In the genomic region with DNA sequence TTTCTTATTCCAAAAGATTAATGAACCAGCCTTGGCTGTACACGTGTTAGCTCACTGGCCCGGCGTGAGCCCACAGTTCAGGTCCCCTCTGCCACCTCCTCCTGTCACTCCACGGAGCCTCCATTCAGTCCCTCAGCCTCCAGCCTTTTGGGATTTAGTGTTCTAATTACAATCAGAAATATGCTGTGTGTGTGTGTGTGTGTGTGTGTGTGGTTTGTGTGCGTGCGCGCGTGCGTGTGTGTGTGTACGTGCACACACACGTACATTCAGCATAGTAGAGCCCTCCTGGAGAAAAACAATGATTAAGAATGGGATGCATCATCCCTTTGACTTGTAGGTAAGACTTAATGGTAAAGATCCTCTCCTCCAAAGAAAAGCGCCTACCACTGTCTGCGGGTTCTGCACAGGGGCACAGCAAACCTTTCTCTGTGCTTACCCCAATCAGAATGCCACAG, we compare ENCODE assay signal across 11 cellular contexts. TPM values are rescaled to one million over a fixed set of nuclear protein-coding genes. Genes with fewer than 3 reads are reported as not detected.
DNase-seq lines count a peak whose midpoint lies in the region; ATAC-seq and TF ChIP-seq lines count a peak whose summit lies in the region.
"Had no signal": no experiment of that assay in that cellular context is flagged by ENCODE, and none has a peak within 500 bp of the region (broad histone marks: within the 10 kb centered on the region; RNA-seq: fewer than 3 reads in every experiment).

No MANE protein-coding gene starts in this region.

- in situ Hi-C loops in gastrocnemius medialis (cut with MboI; ENCODE audit: low sequenced_read_pairs in 4 of 4), result no loop called here

- H3K4me3 ChIP-seq in HEK293 (ENCODE audit: low read depth, low read length), result no peak overlapping the region
- peak overlapping the region in 3 of 4 donors; percentile 33 to 58 (median 55) for H3K4me3 ChIP-seq in gastrocnemius medialis

- no peaks in the 10 kb centered on the region for H3K9me3 Mint-ChIP-seq in activated CD8-positive, alpha-beta T cell treated with anti-CD3 and anti-CD28 coated beads, Interleukin-2, amount 10 ng/mL, durations not matched to agents 7 days and 5 days (ENCODE audit: insufficient read depth)
- H3K9me3 Mint-ChIP-seq in glutamatergic neuron (ENCODE audit: unreplicated experiment), result no peaks in the 10 kb centered on the region

- H3K36me3 Mint-ChIP-seq in activated CD8-positive, alpha-beta T cell treated with anti-CD3 and anti-CD28 coated beads, Interleukin-2, amount 10 ng/mL, durations not matched to agents 7 days and 5 days (ENCODE audit: low read depth), result no peaks in the 10 kb centered on the region
- no peaks in the 10 kb centered on the region for H3K36me3 Mint-ChIP-seq in glutamatergic neuron (ENCODE audit: unreplicated experiment)

- no peak for ATAC-seq in activated CD8-positive, alpha-beta T cell treated with anti-CD3 and anti-CD28 coated beads, Interleukin-2, amount 10 ng/mL, durations not matched to agents 7 days and 5 days
- ATAC-seq in gastrocnemius medialis, result no peak
- ATAC-seq in GM19324 (IDR thresholded peaks at IDR 0.05; ENCODE audit: low FRiP score, unreplicated experiment), result no peak

- peak overlapping the region; percentile 56 for H3K4me3 Mint-ChIP-seq in activated CD8-positive, alpha-beta T cell treated with anti-CD3 and anti-CD28 coated beads, Interleukin-2, amount 10 ng/mL, durations not matched to agents 7 days and 5 days
- H3K4me3 Mint-ChIP-seq in glutamatergic neuron (ENCODE audit: unreplicated experiment), result peak overlapping the region; percentile 88

- intact Hi-C loops in gastrocnemius medialis (cut with DNase I; ENCODE audit: low total_unique reads) (no loop called here), head of caudate nucleus (cut with DNase I) (no loop called here)

- DNase-seq in activated CD8-positive, alpha-beta T cell treated with anti-CD3 and anti-CD28 coated beads, Interleukin-2, amount 10 ng/mL, durations not matched to agents 7 days and 5 days, result no peak
- DNase-seq in glutamatergic neuron (no peak), gastrocnemius medialis (no peak), head of caudate nucleus (no peak), NOMO-1 treated with dmso at 0.1 percent for 144 hours (lab: John Stamatoyannopoulos, UW; ENCODE audit: unreplicated experiment) (no peak), HEK293T (ENCODE audit: extremely low spot score) (no peak)
- DNase-seq: activated gamma-delta T cell; stimulated activated naive CD4-positive, alpha-beta T cell had no signal

- H3K36me3 ChIP-seq in HEK293 (ENCODE audit: control insufficient read depth in 2 of 2, insufficient read depth in 1 of 2, low read length in 2 of 2), result no peaks in the 10 kb centered on the region
- H3K36me3 ChIP-seq in gastrocnemius medialis, result no peaks in the 10 kb centered on the region

- CTCF ChIA-PET in HEK293 (lab: Yijun Ruan, JAX), result interaction anchor here (1.0 kb wide), 1 partner anchor 12 kb away, joined by 3 read pairs; no protein-coding TSS in a partner anchor
- CTCF ChIA-PET in activated CD8-positive, alpha-beta T cell treated with anti-CD3 and anti-CD28 coated beads, Interleukin-2, amount 10 ng/mL, durations not matched to agents 7 days and 5 days (lab: Charles Lee), result no interaction called here
- CTCF ChIA-PET in HEK293T (lab: Yijun Ruan, JAX), result no interaction called here

- POLR2A ChIA-PET in HEK293 (lab: Yijun Ruan, JAX), result no interaction called here
- POLR2A ChIA-PET in activated CD8-positive, alpha-beta T cell treated with anti-CD3 and anti-CD28 coated beads, Interleukin-2, amount 10 ng/mL, durations not matched to agents 7 days and 5 days (lab: Charles Lee), result no interaction called here
- POLR2A ChIA-PET in HEK293T (lab: Yijun Ruan, JAX), result no interaction called here

- TF ChIP-seq CTCF in HEK293 (tag by site-specific recombination; IDR thresholded peaks at IDR 0.05), result no peak
- no peak for TF ChIP-seq CTCF in glutamatergic neuron (IDR thresholded peaks at IDR 0.05; ENCODE audit: partially characterized antibody, unreplicated experiment)
- no peak for TF ChIP-seq CTCF in gastrocnemius medialis (IDR thresholded peaks at IDR 0.05 in 4 of 5, conservative IDR thresholded peaks at IDR 0.05 in 1 of 5)

- 0 out of 2 replicates have a peak, but pooled peaks cover 3% of the 10 kb centered on the region for H3K4me1 ChIP-seq in HEK293 (ENCODE audit: control insufficient read depth, insufficient read depth, low read length)
- peaks cover 7 to 8% of the 10 kb centered on the region in 2 donors for H3K4me1 ChIP-seq in gastrocnemius medialis

- H3K27ac ChIP-seq in HEK293 (ENCODE audit: extremely low read depth, low read depth, low read length) (no peak overlapping the region), gastrocnemius medialis (no peak overlapping the region)
- H3K27ac ChIP-seq: HL-60 had no signal

- H3K27me3 ChIP-seq in gastrocnemius medialis, result peaks cover 20 to 26% (median 25%) of the 10 kb centered on the region in 3 donors

- no peak for TF ChIP-seq POLR2A in gastrocnemius medialis (IDR thresholded peaks at IDR 0.05)

- H3K9me3 ChIP-seq in HEK293 (ENCODE audit: control insufficient read depth, insufficient read depth, low read depth, low read length) (no peaks in the 10 kb centered on the region), gastrocnemius medialis (no peaks in the 10 kb centered on the region)

- H3K27ac Mint-ChIP-seq in activated CD8-positive, alpha-beta T cell treated with anti-CD3 and anti-CD28 coated beads, Interleukin-2, amount 10 ng/mL, durations not matched to agents 7 days and 5 days, result no peak overlapping the region
- no peak overlapping the region for H3K27ac Mint-ChIP-seq in glutamatergic neuron (ENCODE audit: unreplicated experiment)

- peaks cover 64% of the 10 kb centered on the region for H3K27me3 Mint-ChIP-seq in activated CD8-positive, alpha-beta T cell treated with anti-CD3 and anti-CD28 coated beads, Interleukin-2, amount 10 ng/mL, durations not matched to agents 7 days and 5 days (ENCODE audit: low read depth)
- peaks cover 18% of the 10 kb centered on the region for H3K27me3 Mint-ChIP-seq in glutamatergic neuron (ENCODE audit: unreplicated experiment)

- H3K4me1 Mint-ChIP-seq in activated CD8-positive, alpha-beta T cell treated with anti-CD3 and anti-CD28 coated beads, Interleukin-2, amount 10 ng/mL, durations not matched to agents 7 days and 5 days (ENCODE audit: low read depth), result peaks cover 11% of the 10 kb centered on the region
- H3K4me1 Mint-ChIP-seq in glutamatergic neuron (ENCODE audit: low read depth, unreplicated experiment), result peaks cover 8% of the 10 kb centered on the region

TF ChIP-seq in HEK293, 187 proteins besides CTCF, POLR2A, EP300 and RAD21:
- peak; percentile 22; the same call in 1 of the 2 replicates for TF ChIP-seq ZSCAN16 (tag by site-specific recombination; IDR thresholded peaks at IDR 0.05)
- no peak for TF ChIP-seq ZNF555 (tag by site-specific recombination; conservative IDR thresholded peaks at IDR 0.05)
- TF ChIP-seq, protein P1, sequence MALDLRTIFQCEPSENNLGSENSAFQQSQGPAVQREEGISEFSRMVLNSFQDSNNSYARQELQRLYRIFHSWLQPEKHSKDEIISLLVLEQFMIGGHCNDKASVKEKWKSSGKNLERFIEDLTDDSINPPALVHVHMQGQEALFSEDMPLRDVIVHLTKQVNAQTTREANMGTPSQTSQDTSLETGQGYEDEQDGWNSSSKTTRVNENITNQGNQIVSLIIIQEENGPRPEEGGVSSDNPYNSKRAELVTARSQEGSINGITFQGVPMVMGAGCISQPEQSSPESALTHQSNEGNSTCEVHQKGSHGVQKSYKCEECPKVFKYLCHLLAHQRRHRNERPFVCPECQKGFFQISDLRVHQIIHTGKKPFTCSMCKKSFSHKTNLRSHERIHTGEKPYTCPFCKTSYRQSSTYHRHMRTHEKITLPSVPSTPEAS (tag by site-specific recombination; IDR thresholded peaks at IDR 0.05), result peak; percentile 92

TF ChIP-seq in HEK293T, 16 proteins besides CTCF, POLR2A, EP300 and RAD21:
- no peak for TF ChIP-seq FOXK2 (IDR thresholded peaks at IDR 0.05)
- TF ChIP-seq ELF4 (IDR thresholded peaks at IDR 0.05), result no peak
- no peak for TF ChIP-seq ZNF384 (IDR thresholded peaks at IDR 0.05)
- TF ChIP-seq NFRKB (IDR thresholded peaks at IDR 0.05), result no peak
- no peak for TF ChIP-seq L3MBTL2 (conservative IDR thresholded peaks at IDR 0.05)
- no peak for TF ChIP-seq BHLHE40 (IDR thresholded peaks at IDR 0.05; ENCODE audit: borderline replicate concordance)
- TF ChIP-seq SP1 (IDR thresholded peaks at IDR 0.05), result no peak
- no peak for TF ChIP-seq FOXA1 (IDR thresholded peaks at IDR 0.05)
- TF ChIP-seq SUZ12 (IDR thresholded peaks at IDR 0.05), result no peak
- TF ChIP-seq HDGF (IDR thresholded peaks at IDR 0.05; ENCODE audit: borderline replicate concordance), result no peak

RNA-seq across cellular contexts. Expression of gene CA12, which starts 0.8 kb away (rescaled TPM):
- not detected for total RNA-seq in activated CD8-positive, alpha-beta T cell treated with anti-CD3 and anti-CD28 coated beads, Interleukin-2, amount 10 ng/mL, durations not matched to agents 7 days and 5 days
- total RNA-seq in glutamatergic neuron (ENCODE audit: unreplicated experiment) (not detected), gastrocnemius medialis (1 to 10 TPM in 1 of 4 donors, under 1 TPM in 1, not detected in 2; 0.10 to 1.7 TPM)
